Comparison of ENCODE assay signal across 15 cellular contexts in genomic region chr5:96125335-96125891, GRCh38.
DNase-seq lines count a peak whose midpoint lies in the region; ATAC-seq, FAIRE-seq and TF ChIP-seq lines count a peak whose summit lies in the region.
"Had no signal": no experiment of that assay in that cellular context is flagged by ENCODE, and none has a peak within 500 bp of the region (broad histone marks: within the 10 kb centered on the region; RNA-seq: fewer than 3 reads in every experiment).

No MANE protein-coding gene starts in this region.

- no peaks in the 10 kb centered on the region for H3F3A ChIP-seq in PC-3 (ENCODE audit: low read length, unreplicated experiment)

- H3K79me2 ChIP-seq in PC-3 (ENCODE audit: low read length), result no peaks in the 10 kb centered on the region

- no TSS peak for BruUV-seq in PC-3 (replicated peaks; lab: Mats Ljungman, UMichigan)

- ATAC-seq in PC-3, result peak; percentile 13; the same call in 1 of the 2 replicates
- peak; percentile 78 for ATAC-seq in mucosa of descending colon
- ATAC-seq in HG03097 (IDR thresholded peaks at IDR 0.05; ENCODE audit: low FRiP score, unreplicated experiment), result no peak
- ATAC-seq in HG03442 (IDR thresholded peaks at IDR 0.05; ENCODE audit: unreplicated experiment), result no peak

- CTCF ChIA-PET in PC-3 (lab: Charles Lee), result no interaction called here

- H3K9me2 ChIP-seq in PC-3 (replicated peaks; ENCODE audit: low read length), result no peaks in the 10 kb centered on the region

- no peak overlapping the region for H3K9ac ChIP-seq in PC-3 (ENCODE audit: low read length)

- no peak for FAIRE-seq in GM12891 (lab: Jason Lieb, UNC)

- peak overlapping the region; percentile 54; the same call in 1 of the 2 replicates for H2AFZ ChIP-seq in PC-3 (ENCODE audit: low read length)

- H3K4me3 ChIP-seq in PC-3 (ENCODE audit: low read length) (no peak overlapping the region), fibroblast of pulmonary artery (replicated peaks; ENCODE audit: low read depth, low read length) (no peak overlapping the region), mucosa of descending colon (no peak overlapping the region), Peyer's patch (no peak overlapping the region)

- TF ChIP-seq POLR2A in GM12891 (IDR thresholded peaks at IDR 0.05; ENCODE audit: low read depth, low read length) (no peak), Peyer's patch (IDR thresholded peaks at IDR 0.05) (no peak)

- DNase-seq in PC-3 (no peak), fibroblast of pulmonary artery (ENCODE audit: low read depth) (peak; percentile 61), mucosa of descending colon (no peak), GM12891 (ENCODE audit: insufficient read length, low spot score) (no peak), Peyer's patch (no peak)
- DNase-seq: activated CD4-positive, alpha-beta T cell treated with anti-CD3 and anti-CD28 coated beads, Interleukin-2, amount 50 U/mL, for 48 hours; anterior cingulate cortex; effector memory CD4-positive, alpha-beta T cell; glutamatergic neuron; NCI-H1417; NCI-H510A; T1000 had no signal

- intact Hi-C loops in PC-3 (cut with micrococcal nuclease), result no loop called here
- intact Hi-C loops in mucosa of descending colon (cut with DNase I, micrococcal nuclease), result no loop called here

- peak overlapping the region; percentile 43; the same call in 1 of the 2 replicates for H3K4me2 ChIP-seq in PC-3 (ENCODE audit: low read length)

- H3K27me3 ChIP-seq in PC-3 (ENCODE audit: low read length) (no peaks in the 10 kb centered on the region), Peyer's patch (no peaks in the 10 kb centered on the region)

- H3K27ac ChIP-seq in 22Rv1, result peak overlapping the region; percentile 94
- H3K27ac ChIP-seq in PC-3 (ENCODE audit: low read length), result peak overlapping the region; percentile 20; the same call in 1 of the 2 replicates
- no peak overlapping the region for H3K27ac ChIP-seq in Peyer's patch

- POLR2A ChIA-PET in PC-3 (lab: Charles Lee; ENCODE audit: unreplicated experiment), result no interaction called here

- H3K36me3 ChIP-seq in PC-3 (ENCODE audit: low read depth, low read length) (no peaks in the 10 kb centered on the region), mucosa of descending colon (ENCODE audit: low read depth) (no peaks in the 10 kb centered on the region), Peyer's patch (no peaks in the 10 kb centered on the region)

- H3K4me1 ChIP-seq in PC-3 (ENCODE audit: insufficient read depth, low read length), result peaks cover 22% of the 10 kb centered on the region
- peaks cover 6% of the 10 kb centered on the region for H3K4me1 ChIP-seq in mucosa of descending colon (ENCODE audit: low read depth)
- peaks cover 0 to 9% (median 0%) of the 10 kb centered on the region in 4 donors for H3K4me1 ChIP-seq in Peyer's patch

- no peaks in the 10 kb centered on the region for H3K9me3 ChIP-seq in PC-3 (ENCODE audit: low read length)
- no peaks in the 10 kb centered on the region for H3K9me3 ChIP-seq in mucosa of descending colon
- no peaks in the 10 kb centered on the region for H3K9me3 ChIP-seq in Peyer's patch

- no peaks in the 10 kb centered on the region for H4K20me1 ChIP-seq in PC-3 (ENCODE audit: low read length)

- no peak for TF ChIP-seq CTCF in 22Rv1 (IDR thresholded peaks at IDR 0.05)
- no peak for TF ChIP-seq CTCF in PC-3 (conservative IDR thresholded peaks at IDR 0.05; ENCODE audit: low read depth, low read length)
- no peak for TF ChIP-seq CTCF in fibroblast of pulmonary artery (IDR thresholded peaks at IDR 0.05; ENCODE audit: low read length, missing control alignments)
- no peak for TF ChIP-seq CTCF in mucosa of descending colon (IDR thresholded peaks at IDR 0.05)
- TF ChIP-seq CTCF in Peyer's patch (IDR thresholded peaks at IDR 0.05), result no peak

TF ChIP-seq in GM12891, 5 proteins besides CTCF, POLR2A, EP300 and RAD21:
- TF ChIP-seq POLR2AphosphoS5 (IDR thresholded peaks at IDR 0.05; ENCODE audit: low read depth, low read length) (no peak), TAF1 (IDR thresholded peaks at IDR 0.05; ENCODE audit: low read depth, low read length) (no peak), POU2F2 (IDR thresholded peaks at IDR 0.05; ENCODE audit: low read depth, low read length) (no peak), SPI1 (IDR thresholded peaks at IDR 0.05; ENCODE audit: low read depth, low read length) (no peak), PAX5 (IDR thresholded peaks at IDR 0.05; ENCODE audit: insufficient read depth, low read length, severe bottlenecking) (no peak)

Comparison
In these comparisons a context has a peak if more than half of its experiments do, and no peak if none do; other contexts are left out.
1. H3K27ac ChIP-seq: peak in 22Rv1 (single experiment) and PC-3 (single experiment); none in Peyer's patch (0 of 4).
2. ATAC-seq: peak in PC-3 (single experiment) and mucosa of descending colon (single experiment); none in HG03097 (single experiment) and HG03442 (single experiment).